In genomic region chr1:117373932-117374331, GRCh38 we compare ENCODE assay signal across 23 cellular contexts.
"Had no signal": no experiment of that assay in that cellular context is flagged by ENCODE, and none has a peak within 500 bp of the region (broad histone marks: within the 10 kb centered on the region; RNA-seq: fewer than 3 reads in every experiment).

No MANE protein-coding gene starts in this region.

- H3K4me3 Mint-ChIP-seq: activated CD4-positive, alpha-beta memory T cell treated with anti-CD3 and anti-CD28 coated beads, Interleukin-2, amount 10 ng/mL, durations not matched to agents 7 days and 5 days; activated CD4-positive, alpha-beta T cell treated with anti-CD3 and anti-CD28 coated beads for 36 hours had no signal

- H3K9me3 ChIP-seq: ascending aorta had no signal

- H3K27me3 ChIP-seq: ascending aorta had no signal

- H2AFZ ChIP-seq: PC-9 had no signal

- H3K4me2 ChIP-seq: PC-9 had no signal

- H3K4me3 ChIP-seq: ascending aorta, PC-9 had no signal

- H3K27me3 Mint-ChIP-seq: activated CD4-positive, alpha-beta memory T cell treated with anti-CD3 and anti-CD28 coated beads, Interleukin-2, amount 10 ng/mL, durations not matched to agents 7 days and 5 days; activated CD4-positive, alpha-beta T cell treated with anti-CD3 and anti-CD28 coated beads for 36 hours; brain; central memory CD8-positive, alpha-beta T cell had no signal

- H3K27ac ChIP-seq: ascending aorta, PC-9, VCaP had no signal

- H3K36me3 ChIP-seq: ascending aorta had no signal

- DNase-seq: activated CD4-positive, alpha-beta memory T cell treated with anti-CD3 and anti-CD28 coated beads, Interleukin-2, amount 10 ng/mL, durations not matched to agents 7 days and 5 days; activated CD4-positive, alpha-beta T cell treated with anti-CD3 and anti-CD28 coated beads for 36 hours; activated CD4-positive, alpha-beta T cell treated with anti-CD3 and anti-CD28 coated beads, Interleukin-2, amount 50 U/mL, for 1 hour; activated CD8-positive, alpha-beta memory T cell treated with anti-CD3 and anti-CD28 coated beads, Interleukin-2, amount 50 U/mL, for 4 hours; activated gamma-delta T cell treated with Interleukin-2 at 50 U/mL for 16 hours; activated naive CD4-positive, alpha-beta T cell treated with anti-CD3 and anti-CD28 coated beads, Interleukin-2, amount 50 U/mL, for 16 hours; activated T-cell treated with anti-CD3 and anti-CD28 coated beads, Interleukin-2, amount 50 U/mL, for 72 hours; amniotic stem cell; MM.1S; NCI-H1105; NCI-H1436; NCI-H1694 treated with DMSO at 0.1 percent for 48 hours; NCI-H2081; NCI-H524; PC-9; SIG-M5; T-helper 2 cell; T1000 had no signal

- H3K27ac Mint-ChIP-seq: activated CD4-positive, alpha-beta memory T cell treated with anti-CD3 and anti-CD28 coated beads, Interleukin-2, amount 10 ng/mL, durations not matched to agents 7 days and 5 days; activated CD4-positive, alpha-beta T cell treated with anti-CD3 and anti-CD28 coated beads for 36 hours; activated T-cell treated with anti-CD3 and anti-CD28 coated beads, Interleukin-2, amount 50 U/mL, for 72 hours; activated T-helper 2 cell treated with anti-CD3 and anti-CD28 coated beads, Interferon-gamma antibody, Interleukin-2, Interleukin-4, amounts not matched to agents 10 μg/mL and 5 μg/mL and 100 μg/mL, durations not matched to agents 14 hours and 24 hours and 36 hours; brain had no signal

- H3K9me3 Mint-ChIP-seq: activated CD4-positive, alpha-beta memory T cell treated with anti-CD3 and anti-CD28 coated beads, Interleukin-2, amount 10 ng/mL, durations not matched to agents 7 days and 5 days; activated T-helper 2 cell treated with anti-CD3 and anti-CD28 coated beads, Interferon-gamma antibody, Interleukin-2, Interleukin-4, amounts not matched to agents 10 μg/mL and 5 μg/mL and 100 μg/mL, durations not matched to agents 14 hours and 24 hours and 36 hours; central memory CD8-positive, alpha-beta T cell had no signal

- ATAC-seq: activated CD4-positive, alpha-beta T cell treated with anti-CD3 and anti-CD28 coated beads for 36 hours; activated T-cell treated with anti-CD3 and anti-CD28 coated beads, Interleukin-2, amount 50 U/mL, for 72 hours had no signal
